8 cellular contexts compared by ENCODE assay signal in the genomic region with DNA sequence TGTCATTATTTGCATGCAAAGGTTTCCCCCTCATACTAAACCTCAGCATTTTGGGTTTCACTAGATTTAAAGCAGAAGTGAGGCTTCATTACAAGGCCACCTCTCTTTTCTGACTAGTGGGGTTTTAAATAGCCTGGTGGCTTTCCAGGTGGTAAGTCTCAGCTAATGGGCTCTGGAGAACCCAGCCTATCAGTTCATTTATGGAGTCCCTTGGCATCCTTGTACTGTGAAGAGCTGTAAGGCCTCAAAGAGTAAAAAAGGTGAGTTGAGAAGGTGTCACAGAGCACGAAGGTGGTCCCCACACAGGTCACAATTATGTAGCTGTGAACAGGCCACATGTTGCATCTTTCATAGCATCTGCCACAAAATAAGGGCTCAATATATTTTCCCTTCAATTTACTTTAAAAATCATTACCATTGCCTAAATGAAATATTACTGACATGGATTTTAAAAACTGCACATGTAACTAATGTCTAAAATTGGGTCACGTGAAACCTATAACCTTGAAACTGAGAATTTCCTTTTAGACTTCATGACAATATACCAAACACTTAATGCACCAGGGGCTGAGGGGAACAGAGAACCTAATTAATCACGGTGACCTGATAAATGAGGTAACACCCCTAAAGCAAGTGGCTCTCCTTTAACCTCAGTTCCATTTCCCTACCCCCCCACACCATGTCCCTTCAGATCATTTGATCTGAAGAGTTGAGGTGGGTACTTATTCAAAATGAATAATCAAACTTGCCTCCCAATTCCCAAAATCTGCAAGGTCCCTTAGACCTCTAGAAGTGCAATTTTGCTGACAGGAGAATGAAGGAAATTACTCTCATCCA. TPM values are rescaled to one million over a fixed set of nuclear protein-coding genes. Genes with fewer than 3 reads are reported as not detected.
DNase-seq lines count a peak whose midpoint lies in the region; ATAC-seq and TF ChIP-seq lines count a peak whose summit lies in the region.

No MANE protein-coding gene starts in this region.

- peak overlapping the region; percentile 87 for H3K4me3 Mint-ChIP-seq in T-helper 1 cell treated with Interleukin-12 subunit alpha and Interleukin-12 subunit beta and Interleukin-4 antibody, amounts not matched to agents 30 μg/mL and 1 μg/mL, for 36 hours
- peak overlapping the region; percentile 92 for H3K4me3 Mint-ChIP-seq in HFFc6
- H3K4me3 Mint-ChIP-seq in stimulated activated naive B cell treated with anti-CD40 and anti-IgM and Interleukin-4, amounts not matched to agents 10 μg/mL and 1 μg/mL and 100 μg/mL, for 72 hours: peak overlapping the region; percentile 85 to 86

- H3K36me3 ChIP-seq in OCI-LY1 (ENCODE audit: insufficient read depth, low read length) (peaks cover 31% of the 10 kb centered on the region), fibroblast of lung (ENCODE audit: control insufficient read depth, insufficient read depth, low read length) (no peaks in the 10 kb centered on the region)

- H3K4me3 ChIP-seq in OCI-LY1 (ENCODE audit: low read depth, low read length, poor library complexity, severe bottlenecking) (peak overlapping the region; percentile 92), fibroblast of lung (replicated peaks in 1 of 4; ENCODE audit: control extremely low read depth in 1 of 4, insufficient read depth in 1 of 4, low read depth in 3 of 4, low read length in 4 of 4) (peak overlapping the region; percentile 67 to 96 (median 88))

- H3K9me3 Mint-ChIP-seq in T-helper 1 cell treated with Interleukin-12 subunit alpha and Interleukin-12 subunit beta and Interleukin-4 antibody, amounts not matched to agents 30 μg/mL and 1 μg/mL, for 36 hours: no peaks in the 10 kb centered on the region
- no peaks in the 10 kb centered on the region for H3K9me3 Mint-ChIP-seq in HFFc6
- no peaks in the 10 kb centered on the region for H3K9me3 Mint-ChIP-seq in stimulated activated naive B cell treated with anti-CD40 and anti-IgM and Interleukin-4, amounts not matched to agents 10 μg/mL and 1 μg/mL and 100 μg/mL, for 72 hours

- H3K9me2 ChIP-seq in OCI-LY1 (ENCODE audit: low read depth, low read length): no peaks in the 10 kb centered on the region

- peaks cover 32% of the 10 kb centered on the region for H3K4me1 Mint-ChIP-seq in T-helper 1 cell treated with Interleukin-12 subunit alpha and Interleukin-12 subunit beta and Interleukin-4 antibody, amounts not matched to agents 30 μg/mL and 1 μg/mL, for 36 hours (ENCODE audit: low read depth)
- H3K4me1 Mint-ChIP-seq in HFFc6 (ENCODE audit: low read depth): peaks cover 28% of the 10 kb centered on the region
- H3K4me1 Mint-ChIP-seq in stimulated activated naive B cell treated with anti-CD40 and anti-IgM and Interleukin-4, amounts not matched to agents 10 μg/mL and 1 μg/mL and 100 μg/mL, for 72 hours: peaks cover 12 to 42% of the 10 kb centered on the region in 2 donors

- no peaks in the 10 kb centered on the region for H3K27me3 Mint-ChIP-seq in T-helper 1 cell treated with Interleukin-12 subunit alpha and Interleukin-12 subunit beta and Interleukin-4 antibody, amounts not matched to agents 30 μg/mL and 1 μg/mL, for 36 hours (ENCODE audit: low read depth)
- no peaks in the 10 kb centered on the region for H3K27me3 Mint-ChIP-seq in HFFc6 (ENCODE audit: insufficient read depth)
- no peaks in the 10 kb centered on the region for H3K27me3 Mint-ChIP-seq in stimulated activated naive B cell treated with anti-CD40 and anti-IgM and Interleukin-4, amounts not matched to agents 10 μg/mL and 1 μg/mL and 100 μg/mL, for 72 hours

- no peaks in the 10 kb centered on the region for H3K27me3 ChIP-seq in OCI-LY1 (ENCODE audit: insufficient read depth, low read length)
- no peaks in the 10 kb centered on the region for H3K27me3 ChIP-seq in fibroblast of lung (ENCODE audit: control insufficient read depth, insufficient read depth, low read length)

- TF ChIP-seq CTCF in HFFc6 (IDR thresholded peaks at IDR 0.05) (no peak), OCI-LY1 (IDR thresholded peaks at IDR 0.05; ENCODE audit: low read length) (no peak), fibroblast of lung (conservative IDR thresholded peaks at IDR 0.05 in 1 of 2, IDR thresholded peaks at IDR 0.05 in 1 of 2; ENCODE audit: low read depth in 1 of 2, low read length in 2 of 2) (no peak)

- H3K36me3 Mint-ChIP-seq in T-helper 1 cell treated with Interleukin-12 subunit alpha and Interleukin-12 subunit beta and Interleukin-4 antibody, amounts not matched to agents 30 μg/mL and 1 μg/mL, for 36 hours (ENCODE audit: low read depth): peaks cover 23% of the 10 kb centered on the region
- H3K36me3 Mint-ChIP-seq in HFFc6 (ENCODE audit: low read depth): peaks cover 7% of the 10 kb centered on the region
- peaks cover 13 to 17% of the 10 kb centered on the region in 2 donors for H3K36me3 Mint-ChIP-seq in stimulated activated naive B cell treated with anti-CD40 and anti-IgM and Interleukin-4, amounts not matched to agents 10 μg/mL and 1 μg/mL and 100 μg/mL, for 72 hours

- peak overlapping the region; percentile 88 for H3K27ac Mint-ChIP-seq in T-helper 1 cell treated with Interleukin-12 subunit alpha and Interleukin-12 subunit beta and Interleukin-4 antibody, amounts not matched to agents 30 μg/mL and 1 μg/mL, for 36 hours
- H3K27ac Mint-ChIP-seq in HFFc6: peak overlapping the region; percentile 77
- H3K27ac Mint-ChIP-seq in stimulated activated naive B cell treated with anti-CD40 and anti-IgM and Interleukin-4, amounts not matched to agents 10 μg/mL and 1 μg/mL and 100 μg/mL, for 72 hours: peak overlapping the region; percentile 97

- peak overlapping the region; percentile 82 for H3K27ac ChIP-seq in OCI-LY1 (ENCODE audit: low read depth, low read length, poor library complexity, severe bottlenecking)
- peak overlapping the region; percentile 68 for H3K27ac ChIP-seq in fibroblast of lung (ENCODE audit: insufficient read depth, low read length)

- H2AFZ ChIP-seq in OCI-LY1 (ENCODE audit: low read length) (no peak overlapping the region), fibroblast of lung (ENCODE audit: low read length) (no peak overlapping the region)

- peak; percentile 75 to 76 for ATAC-seq in stimulated activated naive B cell treated with anti-CD40 and anti-IgM and Interleukin-4, amounts not matched to agents 10 μg/mL and 1 μg/mL and 100 μg/mL, for 72 hours (replicated peaks)

- H3K4me1 ChIP-seq in OCI-LY1 (ENCODE audit: insufficient read depth, low read length, severe bottlenecking) (peaks cover 41% of the 10 kb centered on the region), fibroblast of lung (ENCODE audit: control insufficient read depth, extremely low read depth, insufficient read depth, low read length) (peaks cover 2% of the 10 kb centered on the region)

- H3K4me2 ChIP-seq in OCI-LY1 (ENCODE audit: low read length) (peak overlapping the region; percentile 95), fibroblast of lung (ENCODE audit: extremely low read depth, insufficient read depth, low read length) (peak overlapping the region; percentile 83)

- no peaks in the 10 kb centered on the region for H3K9me3 ChIP-seq in OCI-LY1 (ENCODE audit: low read length)
- no peaks in the 10 kb centered on the region for H3K9me3 ChIP-seq in fibroblast of lung (ENCODE audit: control insufficient read depth, insufficient read depth, low read depth, low read length)

- peaks cover 38% of the 10 kb centered on the region for H3K79me2 ChIP-seq in OCI-LY1 (ENCODE audit: insufficient read depth, low read length)
- peaks cover 21% of the 10 kb centered on the region for H3K79me2 ChIP-seq in fibroblast of lung (ENCODE audit: control insufficient read depth, insufficient read depth, low read length)

- no peak for DNase-seq in T-helper 1 cell
- no peak for DNase-seq in HFFc6
- no peak for DNase-seq in fibroblast of lung (ENCODE audit: low read depth in 2 of 2)
- DNase-seq in stimulated activated naive B cell treated with anti-CD40 and anti-IgM and Interleukin-4, amounts not matched to agents 10 μg/mL and 1 μg/mL and 100 μg/mL, for 72 hours: peak; percentile 52
- no peak for DNase-seq in DMS114 treated with DMSO at 0.1 percent for 48 hours (lab: John Stamatoyannopoulos, UW; ENCODE audit: unreplicated experiment)
- no peak for DNase-seq in activated CD8-positive, alpha-beta memory T cell treated with anti-CD3 and anti-CD28 coated beads, Interleukin-2, amount 50 U/mL, for 4 hours

- H3K9ac ChIP-seq in OCI-LY1 (ENCODE audit: low read length) (peak overlapping the region; percentile 89), fibroblast of lung (ENCODE audit: insufficient read depth, low read length) (no peak overlapping the region)

- H4K20me1 ChIP-seq in OCI-LY1 (ENCODE audit: insufficient read depth, low read length): no peaks in the 10 kb centered on the region
- no peaks in the 10 kb centered on the region for H4K20me1 ChIP-seq in fibroblast of lung (ENCODE audit: control insufficient read depth, extremely low read depth, insufficient read depth, low read length)

- no peaks in the 10 kb centered on the region for H3F3A ChIP-seq in OCI-LY1 (ENCODE audit: insufficient read depth, low read length)

RNA-seq across cellular contexts. Expression of gene NGLY1, which starts 1.3 kb away (rescaled TPM):
- 10 to 100 TPM; 21.7 to 27.6 (median 24.3) TPM for total RNA-seq in HFFc6 (2021; fragmentation: NEBNext Ultra II Directional; extraction: Animal tissue kit (Norgen Biotek cat#: 25700))
- 32.1 and 34.0 TPM in 2 replicates for total RNA-seq in fibroblast of lung
- 10.8 and 11.6 TPM in 2 replicates for polyA plus RNA-seq in fibroblast of lung
- polyA plus RNA-seq in fibroblast of lung (2012): 14.9 and 16.8 TPM in 2 replicates
- 1.7 and 2.9 TPM in 2 replicates for polyA minus RNA-seq in fibroblast of lung (ENCODE audit: low replicate concordance)

RNA-seq across cellular contexts. Expression of gene OXSM, which starts 7.9 kb away (rescaled TPM):
- 10 to 100 TPM in 2 of 6 experiments, 1 to 10 TPM in 4; 6.5 to 12.2 (median 7.8) TPM for total RNA-seq in HFFc6 (2021; fragmentation: NEBNext Ultra II Directional; extraction: Animal tissue kit (Norgen Biotek cat#: 25700))
- total RNA-seq in fibroblast of lung: 9.5 and 9.9 TPM in 2 replicates
- 9.6 and 14.9 TPM in 2 replicates for polyA plus RNA-seq in fibroblast of lung
- 7.4 and 8.6 TPM in 2 replicates for polyA plus RNA-seq in fibroblast of lung (2012)
- not detected in 2 replicates for polyA minus RNA-seq in fibroblast of lung (ENCODE audit: low replicate concordance)
